ENCODE assay signal across 2 cellular contexts in the genomic region with DNA sequence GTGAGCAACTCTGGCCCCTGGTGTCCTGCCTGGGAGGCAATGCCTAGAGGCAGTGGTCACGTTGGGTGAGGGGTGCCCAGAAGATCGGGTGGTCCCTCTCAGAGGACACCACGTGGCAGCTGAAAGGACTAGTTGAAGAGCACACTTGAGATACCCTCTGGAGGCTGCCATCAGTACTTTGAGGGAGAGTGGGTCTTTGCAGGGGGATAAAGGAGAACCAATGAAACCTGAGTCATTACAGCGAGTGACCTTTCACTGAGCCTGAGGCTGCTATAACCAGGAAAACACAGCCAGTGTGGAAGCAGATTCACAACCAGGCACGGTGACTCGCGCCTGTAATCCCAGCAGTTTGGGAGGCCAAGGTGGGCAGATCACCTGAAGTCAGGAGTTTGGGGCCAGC.
TF ChIP-seq lines count a peak whose summit lies in the region.

No MANE protein-coding gene starts in this region.

TF ChIP-seq in SK-N-SH, 30 proteins besides CTCF, POLR2A, EP300 and RAD21 (continued from another document):
- TF ChIP-seq, protein P1, sequence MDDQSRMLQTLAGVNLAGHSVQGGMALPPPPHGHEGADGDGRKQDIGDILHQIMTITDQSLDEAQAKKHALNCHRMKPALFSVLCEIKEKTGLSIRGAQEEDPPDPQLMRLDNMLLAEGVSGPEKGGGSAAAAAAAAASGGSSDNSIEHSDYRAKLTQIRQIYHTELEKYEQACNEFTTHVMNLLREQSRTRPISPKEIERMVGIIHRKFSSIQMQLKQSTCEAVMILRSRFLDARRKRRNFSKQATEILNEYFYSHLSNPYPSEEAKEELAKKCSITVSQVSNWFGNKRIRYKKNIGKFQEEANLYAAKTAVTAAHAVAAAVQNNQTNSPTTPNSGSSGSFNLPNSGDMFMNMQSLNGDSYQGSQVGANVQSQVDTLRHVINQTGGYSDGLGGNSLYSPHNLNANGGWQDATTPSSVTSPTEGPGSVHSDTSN (IDR thresholded peaks at IDR 0.05), result no peak
- no peak for TF ChIP-seq MEF2A (IDR thresholded peaks at IDR 0.05; ENCODE audit: borderline replicate concordance, low read depth)
- TF ChIP-seq SIN3A (IDR thresholded peaks at IDR 0.05; ENCODE audit: borderline replicate concordance, low read depth, low read length), result no peak
- TF ChIP-seq TCF12 (IDR thresholded peaks at IDR 0.05), result no peak
- TF ChIP-seq, protein P2, sequence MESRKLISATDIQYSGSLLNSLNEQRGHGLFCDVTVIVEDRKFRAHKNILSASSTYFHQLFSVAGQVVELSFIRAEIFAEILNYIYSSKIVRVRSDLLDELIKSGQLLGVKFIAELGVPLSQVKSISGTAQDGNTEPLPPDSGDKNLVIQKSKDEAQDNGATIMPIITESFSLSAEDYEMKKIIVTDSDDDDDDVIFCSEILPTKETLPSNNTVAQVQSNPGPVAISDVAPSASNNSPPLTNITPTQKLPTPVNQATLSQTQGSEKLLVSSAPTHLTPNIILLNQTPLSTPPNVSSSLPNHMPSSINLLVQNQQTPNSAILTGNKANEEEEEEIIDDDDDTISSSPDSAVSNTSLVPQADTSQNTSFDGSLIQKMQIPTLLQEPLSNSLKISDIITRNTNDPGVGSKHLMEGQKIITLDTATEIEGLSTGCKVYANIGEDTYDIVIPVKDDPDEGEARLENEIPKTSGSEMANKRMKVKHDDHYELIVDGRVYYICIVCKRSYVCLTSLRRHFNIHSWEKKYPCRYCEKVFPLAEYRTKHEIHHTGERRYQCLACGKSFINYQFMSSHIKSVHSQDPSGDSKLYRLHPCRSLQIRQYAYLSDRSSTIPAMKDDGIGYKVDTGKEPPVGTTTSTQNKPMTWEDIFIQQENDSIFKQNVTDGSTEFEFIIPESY (IDR thresholded peaks at IDR 0.05; ENCODE audit: borderline replicate concordance, low read depth), result no peak

TF ChIP-seq in SK-N-SH treated with all-trans-retinoic acid at 6 μM for 48 hours, 23 proteins besides CTCF, POLR2A, EP300 and RAD21 (continued from another document):
- TF ChIP-seq, protein P3, sequence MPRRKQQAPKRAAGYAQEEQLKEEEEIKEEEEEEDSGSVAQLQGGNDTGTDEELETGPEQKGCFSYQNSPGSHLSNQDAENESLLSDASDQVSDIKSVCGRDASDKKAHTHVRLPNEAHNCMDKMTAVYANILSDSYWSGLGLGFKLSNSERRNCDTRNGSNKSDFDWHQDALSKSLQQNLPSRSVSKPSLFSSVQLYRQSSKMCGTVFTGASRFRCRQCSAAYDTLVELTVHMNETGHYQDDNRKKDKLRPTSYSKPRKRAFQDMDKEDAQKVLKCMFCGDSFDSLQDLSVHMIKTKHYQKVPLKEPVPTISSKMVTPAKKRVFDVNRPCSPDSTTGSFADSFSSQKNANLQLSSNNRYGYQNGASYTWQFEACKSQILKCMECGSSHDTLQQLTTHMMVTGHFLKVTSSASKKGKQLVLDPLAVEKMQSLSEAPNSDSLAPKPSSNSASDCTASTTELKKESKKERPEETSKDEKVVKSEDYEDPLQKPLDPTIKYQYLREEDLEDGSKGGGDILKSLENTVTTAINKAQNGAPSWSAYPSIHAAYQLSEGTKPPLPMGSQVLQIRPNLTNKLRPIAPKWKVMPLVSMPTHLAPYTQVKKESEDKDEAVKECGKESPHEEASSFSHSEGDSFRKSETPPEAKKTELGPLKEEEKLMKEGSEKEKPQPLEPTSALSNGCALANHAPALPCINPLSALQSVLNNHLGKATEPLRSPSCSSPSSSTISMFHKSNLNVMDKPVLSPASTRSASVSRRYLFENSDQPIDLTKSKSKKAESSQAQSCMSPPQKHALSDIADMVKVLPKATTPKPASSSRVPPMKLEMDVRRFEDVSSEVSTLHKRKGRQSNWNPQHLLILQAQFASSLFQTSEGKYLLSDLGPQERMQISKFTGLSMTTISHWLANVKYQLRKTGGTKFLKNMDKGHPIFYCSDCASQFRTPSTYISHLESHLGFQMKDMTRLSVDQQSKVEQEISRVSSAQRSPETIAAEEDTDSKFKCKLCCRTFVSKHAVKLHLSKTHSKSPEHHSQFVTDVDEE (CRISPR knock-in tag; IDR thresholded peaks at IDR 0.05), result no peak
- TF ChIP-seq ARNTL (CRISPR knock-in tag; IDR thresholded peaks at IDR 0.05; ENCODE audit: borderline replicate concordance, low read depth), result no peak
- TF ChIP-seq, protein P4, sequence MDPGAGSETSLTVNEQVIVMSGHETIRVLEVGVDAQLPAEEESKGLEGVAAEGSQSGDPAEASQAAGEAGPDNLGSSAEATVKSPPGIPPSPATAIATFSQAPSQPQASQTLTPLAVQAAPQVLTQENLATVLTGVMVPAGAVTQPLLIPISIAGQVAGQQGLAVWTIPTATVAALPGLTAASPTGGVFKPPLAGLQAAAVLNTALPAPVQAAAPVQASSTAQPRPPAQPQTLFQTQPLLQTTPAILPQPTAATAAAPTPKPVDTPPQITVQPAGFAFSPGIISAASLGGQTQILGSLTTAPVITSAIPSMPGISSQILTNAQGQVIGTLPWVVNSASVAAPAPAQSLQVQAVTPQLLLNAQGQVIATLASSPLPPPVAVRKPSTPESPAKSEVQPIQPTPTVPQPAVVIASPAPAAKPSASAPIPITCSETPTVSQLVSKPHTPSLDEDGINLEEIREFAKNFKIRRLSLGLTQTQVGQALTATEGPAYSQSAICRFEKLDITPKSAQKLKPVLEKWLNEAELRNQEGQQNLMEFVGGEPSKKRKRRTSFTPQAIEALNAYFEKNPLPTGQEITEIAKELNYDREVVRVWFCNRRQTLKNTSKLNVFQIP (CRISPR knock-in tag; IDR thresholded peaks at IDR 0.05; ENCODE audit: borderline replicate concordance, low read depth), result no peak
- TF ChIP-seq ZNF70 (CRISPR knock-in tag; IDR thresholded peaks at IDR 0.05), result no peak
- TF ChIP-seq TOX (CRISPR knock-in tag; IDR thresholded peaks at IDR 0.05; ENCODE audit: borderline replicate concordance), result no peak
- no peak for TF ChIP-seq CSDC2 (CRISPR knock-in tag; IDR thresholded peaks at IDR 0.05)
